ENCODE assay signal across 1 cellular context in the genomic region with DNA sequence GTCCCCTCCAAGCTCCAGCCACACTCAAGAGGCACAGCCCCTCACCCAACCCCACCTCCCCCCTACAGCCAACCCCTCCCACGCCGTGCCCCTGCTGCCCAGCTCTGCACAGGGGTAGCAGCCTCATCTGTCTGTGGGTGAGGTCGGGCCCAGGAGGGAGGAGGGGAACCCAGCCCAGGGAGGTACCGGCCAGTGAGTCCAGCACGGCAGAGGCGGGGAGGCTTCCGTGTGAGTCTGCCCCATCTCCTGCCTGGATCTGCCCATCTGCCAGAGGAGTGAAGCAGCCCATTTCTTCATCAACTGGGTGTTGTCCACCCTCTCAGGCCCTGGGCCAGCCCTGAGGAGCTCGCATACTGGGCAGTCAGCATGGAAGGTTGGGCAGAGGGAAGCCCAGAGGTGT.
TF ChIP-seq lines count a peak whose summit lies in the region.

No MANE protein-coding gene starts in this region.

TF ChIP-seq in GM23338, 12 proteins besides CTCF, POLR2A, EP300 and RAD21 (continued from another document):
- TF ChIP-seq, protein P1, sequence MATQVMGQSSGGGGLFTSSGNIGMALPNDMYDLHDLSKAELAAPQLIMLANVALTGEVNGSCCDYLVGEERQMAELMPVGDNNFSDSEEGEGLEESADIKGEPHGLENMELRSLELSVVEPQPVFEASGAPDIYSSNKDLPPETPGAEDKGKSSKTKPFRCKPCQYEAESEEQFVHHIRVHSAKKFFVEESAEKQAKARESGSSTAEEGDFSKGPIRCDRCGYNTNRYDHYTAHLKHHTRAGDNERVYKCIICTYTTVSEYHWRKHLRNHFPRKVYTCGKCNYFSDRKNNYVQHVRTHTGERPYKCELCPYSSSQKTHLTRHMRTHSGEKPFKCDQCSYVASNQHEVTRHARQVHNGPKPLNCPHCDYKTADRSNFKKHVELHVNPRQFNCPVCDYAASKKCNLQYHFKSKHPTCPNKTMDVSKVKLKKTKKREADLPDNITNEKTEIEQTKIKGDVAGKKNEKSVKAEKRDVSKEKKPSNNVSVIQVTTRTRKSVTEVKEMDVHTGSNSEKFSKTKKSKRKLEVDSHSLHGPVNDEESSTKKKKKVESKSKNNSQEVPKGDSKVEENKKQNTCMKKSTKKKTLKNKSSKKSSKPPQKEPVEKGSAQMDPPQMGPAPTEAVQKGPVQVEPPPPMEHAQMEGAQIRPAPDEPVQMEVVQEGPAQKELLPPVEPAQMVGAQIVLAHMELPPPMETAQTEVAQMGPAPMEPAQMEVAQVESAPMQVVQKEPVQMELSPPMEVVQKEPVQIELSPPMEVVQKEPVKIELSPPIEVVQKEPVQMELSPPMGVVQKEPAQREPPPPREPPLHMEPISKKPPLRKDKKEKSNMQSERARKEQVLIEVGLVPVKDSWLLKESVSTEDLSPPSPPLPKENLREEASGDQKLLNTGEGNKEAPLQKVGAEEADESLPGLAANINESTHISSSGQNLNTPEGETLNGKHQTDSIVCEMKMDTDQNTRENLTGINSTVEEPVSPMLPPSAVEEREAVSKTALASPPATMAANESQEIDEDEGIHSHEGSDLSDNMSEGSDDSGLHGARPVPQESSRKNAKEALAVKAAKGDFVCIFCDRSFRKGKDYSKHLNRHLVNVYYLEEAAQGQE (IDR thresholded peaks at IDR 0.05; ENCODE audit: unreplicated experiment) = no peak
- TF ChIP-seq NANOG (IDR thresholded peaks at IDR 0.05; ENCODE audit: borderline replicate concordance) (no peak), JUNB (IDR thresholded peaks at IDR 0.05; ENCODE audit: unreplicated experiment) (no peak), CREB1 (CRISPR knock-in tag; IDR thresholded peaks at IDR 0.05; ENCODE audit: low read depth) (no peak), STAT1 (IDR thresholded peaks at IDR 0.05; ENCODE audit: unreplicated experiment) (no peak), POLR2AphosphoS5 (IDR thresholded peaks at IDR 0.05; ENCODE audit: low read depth) (no peak)
- TF ChIP-seq, protein P2, sequence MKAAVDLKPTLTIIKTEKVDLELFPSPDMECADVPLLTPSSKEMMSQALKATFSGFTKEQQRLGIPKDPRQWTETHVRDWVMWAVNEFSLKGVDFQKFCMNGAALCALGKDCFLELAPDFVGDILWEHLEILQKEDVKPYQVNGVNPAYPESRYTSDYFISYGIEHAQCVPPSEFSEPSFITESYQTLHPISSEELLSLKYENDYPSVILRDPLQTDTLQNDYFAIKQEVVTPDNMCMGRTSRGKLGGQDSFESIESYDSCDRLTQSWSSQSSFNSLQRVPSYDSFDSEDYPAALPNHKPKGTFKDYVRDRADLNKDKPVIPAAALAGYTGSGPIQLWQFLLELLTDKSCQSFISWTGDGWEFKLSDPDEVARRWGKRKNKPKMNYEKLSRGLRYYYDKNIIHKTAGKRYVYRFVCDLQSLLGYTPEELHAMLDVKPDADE (IDR thresholded peaks at IDR 0.05) = no peak
- TF ChIP-seq, protein P3, sequence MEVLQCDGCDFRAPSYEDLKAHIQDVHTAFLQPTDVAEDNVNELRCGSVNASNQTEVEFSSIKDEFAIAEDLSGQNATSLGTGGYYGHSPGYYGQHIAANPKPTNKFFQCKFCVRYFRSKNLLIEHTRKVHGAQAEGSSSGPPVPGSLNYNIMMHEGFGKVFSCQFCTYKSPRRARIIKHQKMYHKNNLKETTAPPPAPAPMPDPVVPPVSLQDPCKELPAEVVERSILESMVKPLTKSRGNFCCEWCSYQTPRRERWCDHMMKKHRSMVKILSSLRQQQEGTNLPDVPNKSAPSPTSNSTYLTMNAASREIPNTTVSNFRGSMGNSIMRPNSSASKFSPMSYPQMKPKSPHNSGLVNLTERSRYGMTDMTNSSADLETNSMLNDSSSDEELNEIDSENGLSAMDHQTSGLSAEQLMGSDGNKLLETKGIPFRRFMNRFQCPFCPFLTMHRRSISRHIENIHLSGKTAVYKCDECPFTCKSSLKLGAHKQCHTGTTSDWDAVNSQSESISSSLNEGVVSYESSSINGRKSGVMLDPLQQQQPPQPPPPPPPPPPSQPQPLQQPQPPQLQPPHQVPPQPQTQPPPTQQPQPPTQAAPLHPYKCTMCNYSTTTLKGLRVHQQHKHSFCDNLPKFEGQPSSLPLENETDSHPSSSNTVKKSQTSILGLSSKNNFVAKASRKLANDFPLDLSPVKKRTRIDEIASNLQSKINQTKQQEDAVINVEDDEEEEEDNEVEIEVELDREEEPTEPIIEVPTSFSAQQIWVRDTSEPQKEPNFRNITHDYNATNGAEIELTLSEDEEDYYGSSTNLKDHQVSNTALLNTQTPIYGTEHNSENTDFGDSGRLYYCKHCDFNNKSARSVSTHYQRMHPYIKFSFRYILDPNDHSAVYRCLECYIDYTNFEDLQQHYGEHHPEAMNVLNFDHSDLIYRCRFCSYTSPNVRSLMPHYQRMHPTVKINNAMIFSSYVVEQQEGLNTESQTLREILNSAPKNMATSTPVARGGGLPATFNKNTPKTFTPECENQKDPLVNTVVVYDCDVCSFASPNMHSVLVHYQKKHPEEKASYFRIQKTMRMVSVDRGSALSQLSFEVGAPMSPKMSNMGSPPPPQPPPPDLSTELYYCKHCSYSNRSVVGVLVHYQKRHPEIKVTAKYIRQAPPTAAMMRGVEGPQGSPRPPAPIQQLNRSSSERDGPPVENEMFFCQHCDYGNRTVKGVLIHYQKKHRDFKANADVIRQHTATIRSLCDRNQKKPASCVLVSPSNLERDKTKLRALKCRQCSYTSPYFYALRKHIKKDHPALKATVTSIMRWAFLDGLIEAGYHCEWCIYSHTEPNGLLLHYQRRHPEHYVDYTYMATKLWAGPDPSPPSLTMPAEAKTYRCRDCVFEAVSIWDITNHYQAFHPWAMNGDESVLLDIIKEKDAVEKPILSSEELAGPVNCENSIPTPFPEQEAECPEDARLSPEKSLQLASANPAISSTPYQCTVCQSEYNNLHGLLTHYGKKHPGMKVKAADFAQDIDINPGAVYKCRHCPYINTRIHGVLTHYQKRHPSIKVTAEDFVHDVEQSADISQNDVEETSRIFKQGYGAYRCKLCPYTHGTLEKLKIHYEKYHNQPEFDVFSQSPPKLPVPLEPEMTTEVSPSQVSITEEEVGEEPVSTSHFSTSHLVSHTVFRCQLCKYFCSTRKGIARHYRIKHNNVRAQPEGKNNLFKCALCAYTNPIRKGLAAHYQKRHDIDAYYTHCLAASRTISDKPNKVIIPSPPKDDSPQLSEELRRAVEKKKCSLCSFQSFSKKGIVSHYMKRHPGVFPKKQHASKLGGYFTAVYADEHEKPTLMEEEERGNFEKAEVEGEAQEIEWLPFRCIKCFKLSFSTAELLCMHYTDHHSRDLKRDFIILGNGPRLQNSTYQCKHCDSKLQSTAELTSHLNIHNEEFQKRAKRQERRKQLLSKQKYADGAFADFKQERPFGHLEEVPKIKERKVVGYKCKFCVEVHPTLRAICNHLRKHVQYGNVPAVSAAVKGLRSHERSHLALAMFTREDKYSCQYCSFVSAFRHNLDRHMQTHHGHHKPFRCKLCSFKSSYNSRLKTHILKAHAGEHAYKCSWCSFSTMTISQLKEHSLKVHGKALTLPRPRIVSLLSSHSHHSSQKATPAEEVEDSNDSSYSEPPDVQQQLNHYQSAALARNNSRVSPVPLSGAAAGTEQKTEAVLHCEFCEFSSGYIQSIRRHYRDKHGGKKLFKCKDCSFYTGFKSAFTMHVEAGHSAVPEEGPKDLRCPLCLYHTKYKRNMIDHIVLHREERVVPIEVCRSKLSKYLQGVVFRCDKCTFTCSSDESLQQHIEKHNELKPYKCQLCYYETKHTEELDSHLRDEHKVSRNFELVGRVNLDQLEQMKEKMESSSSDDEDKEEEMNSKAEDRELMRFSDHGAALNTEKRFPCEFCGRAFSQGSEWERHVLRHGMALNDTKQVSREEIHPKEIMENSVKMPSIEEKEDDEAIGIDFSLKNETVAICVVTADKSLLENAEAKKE (CRISPR knock-in tag; IDR thresholded peaks at IDR 0.05) = no peak
